18 cellular contexts compared by ENCODE assay signal in the genomic region with DNA sequence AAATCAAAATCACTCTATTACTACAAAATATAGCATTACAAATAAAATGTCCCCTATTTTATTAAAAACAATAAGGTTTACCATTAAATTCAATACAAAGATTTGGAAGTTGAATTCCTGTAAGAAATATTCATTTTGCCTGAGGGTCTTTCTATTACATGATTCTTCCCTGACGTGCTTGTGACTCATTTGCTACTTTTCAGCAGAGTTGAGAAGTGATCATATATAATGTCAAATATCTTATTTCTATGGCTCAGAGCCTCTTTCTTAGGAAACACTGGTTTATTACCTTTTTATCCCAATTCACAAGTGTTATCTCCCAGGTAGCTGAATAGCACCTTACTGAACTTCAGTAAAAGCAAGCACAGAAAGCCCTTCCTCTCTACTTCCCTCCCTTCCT.
DNase-seq lines count a peak whose midpoint lies in the region; ATAC-seq, FAIRE-seq and TF ChIP-seq lines count a peak whose summit lies in the region.
"Had no signal": no experiment of that assay in that cellular context is flagged by ENCODE, and none has a peak within 500 bp of the region (broad histone marks: within the 10 kb centered on the region; RNA-seq: fewer than 3 reads in every experiment).

No MANE protein-coding gene starts in this region.

- peak; percentile 79 for ATAC-seq in RWPE2 (ENCODE audit: low read depth)
- ATAC-seq in GM21515 (IDR thresholded peaks at IDR 0.05; ENCODE audit: unreplicated experiment): no peak
- ATAC-seq: HCT116, K562 had no signal

- H3K4me3 ChIP-seq in RWPE2 (ENCODE audit: severe bottlenecking) (no peak overlapping the region), keratinocyte (ENCODE audit: control insufficient read depth in 2 of 3, extremely low read depth in 1 of 3, insufficient read depth in 2 of 3, low read depth in 1 of 3, low read length in 3 of 3) (no peak overlapping the region)
- H3K4me3 ChIP-seq: BLaER1 treated with 17β-estradiol and CSF1 and Interleukin-3, amounts not matched to agents 10 nM and 100 nM; K562 had no signal

- H3K36me3 ChIP-seq in RWPE2 (ENCODE audit: low read depth) (no peaks in the 10 kb centered on the region), keratinocyte (ENCODE audit: control insufficient read depth in 2 of 2, extremely low read depth in 1 of 2, insufficient read depth in 2 of 2, low read length in 2 of 2) (no peaks in the 10 kb centered on the region)
- H3K36me3 ChIP-seq: BLaER1 treated with 17β-estradiol and CSF1 and Interleukin-3, amounts not matched to agents 10 nM and 100 nM had no signal

- no peak overlapping the region for H2AFZ ChIP-seq in keratinocyte (ENCODE audit: control insufficient read depth, low read length)

- H3K9me3 ChIP-seq in RWPE2 (ENCODE audit: severe bottlenecking) (no peaks in the 10 kb centered on the region), keratinocyte (ENCODE audit: control insufficient read depth, low read depth, low read length) (no peaks in the 10 kb centered on the region)
- H3K9me3 ChIP-seq: BLaER1 treated with 17β-estradiol and CSF1 and Interleukin-3, amounts not matched to agents 10 nM and 100 nM had no signal

- no peaks in the 10 kb centered on the region for H4K20me1 ChIP-seq in keratinocyte (ENCODE audit: control insufficient read depth, extremely low read depth, insufficient read depth, low read length)
- H4K20me1 ChIP-seq: BLaER1 treated with 17β-estradiol and CSF1 and Interleukin-3, amounts not matched to agents 10 nM and 100 nM had no signal

- no peak for FAIRE-seq in HTR-8/SVneo (lab: Jason Lieb, UNC)
- FAIRE-seq in keratinocyte (lab: Jason Lieb, UNC): no peak
- FAIRE-seq: K562 had no signal

- H3K27me3 ChIP-seq in RWPE2 (ENCODE audit: insufficient read depth, poor library complexity, severe bottlenecking) (no peaks in the 10 kb centered on the region), keratinocyte (ENCODE audit: control insufficient read depth, extremely low read depth, insufficient read depth, low read length) (no peaks in the 10 kb centered on the region)
- H3K27me3 ChIP-seq: BLaER1 treated with 17β-estradiol and CSF1 and Interleukin-3, amounts not matched to agents 10 nM and 100 nM had no signal

- TF ChIP-seq CTCF in RWPE2 (IDR thresholded peaks at IDR 0.05; ENCODE audit: poor library complexity, severe bottlenecking) (no peak), keratinocyte (optimal IDR thresholded peaks at IDR 0.05 in 1 of 3, IDR thresholded peaks at IDR 0.05 in 1 of 3, conservative IDR thresholded peaks at IDR 0.05 in 1 of 3; ENCODE audit: extremely low read depth in 1 of 3, insufficient read depth in 2 of 3, low read length in 3 of 3) (no peak)

- H3K27ac ChIP-seq in RWPE2 (ENCODE audit: poor library complexity, severe bottlenecking): no peak overlapping the region
- no peak overlapping the region for H3K27ac ChIP-seq in keratinocyte (ENCODE audit: control insufficient read depth, insufficient read depth, low read length)
- H3K27ac ChIP-seq: BLaER1 treated with 17β-estradiol and CSF1 and Interleukin-3, amounts not matched to agents 10 nM and 100 nM had no signal

- H3K79me2 ChIP-seq in keratinocyte (ENCODE audit: control insufficient read depth, insufficient read depth, low read length): no peaks in the 10 kb centered on the region

- DNase-seq in ELR (ENCODE audit: low read depth) (peak; percentile 89), HTR-8/SVneo (ENCODE audit: insufficient read length, low spot score) (peak; percentile 35), RWPE2 (ENCODE audit: low spot score) (no peak), keratinocyte (ENCODE audit: low read depth, low spot score) (peak; percentile 2), NCI-H1048 (lab: John Stamatoyannopoulos, UW) (no peak)
- DNase-seq: CD8-positive, alpha-beta memory T cell; COR-L47; DMS 273 treated with DMSO at 0.1 percent for 48 hours; DMS79; GF-D8; GOT3; H7; HFFc6; IMR-90 had no signal

- H3K4me2 ChIP-seq in keratinocyte (ENCODE audit: control insufficient read depth, extremely low read depth, insufficient read depth, low read depth, low read length): no peak overlapping the region
- H3K4me2 ChIP-seq: BLaER1 treated with 17β-estradiol and CSF1 and Interleukin-3, amounts not matched to agents 10 nM and 100 nM had no signal

- H3K9ac ChIP-seq in keratinocyte (ENCODE audit: control insufficient read depth, extremely low read depth, insufficient read depth, low read length): no peak overlapping the region
- H3K9ac ChIP-seq: BLaER1 treated with 17β-estradiol and CSF1 and Interleukin-3, amounts not matched to agents 10 nM and 100 nM had no signal

- dilution Hi-C loops in keratinocyte (cut with MboI; ENCODE audit: extremely low pct_ligation_motif_present, low sequenced_read_pairs): no loop called here

- H3K9me1 ChIP-seq in keratinocyte (ENCODE audit: control insufficient read depth, extremely low read depth, insufficient read depth, low read length): no peaks in the 10 kb centered on the region

- H3K4me1 ChIP-seq in RWPE2 (ENCODE audit: insufficient read depth, poor library complexity, severe bottlenecking): peaks cover 5% of the 10 kb centered on the region
- H3K4me1 ChIP-seq in keratinocyte (ENCODE audit: control insufficient read depth, extremely low read depth, insufficient read depth, low read length): peaks cover 7% of the 10 kb centered on the region
- H3K4me1 ChIP-seq: BLaER1 treated with 17β-estradiol and CSF1 and Interleukin-3, amounts not matched to agents 10 nM and 100 nM had no signal

Comparison
In these comparisons a context has a peak if more than half of its experiments do, and no peak if none do; other contexts are left out.
1. DNase-seq: peak in ELR (single experiment), HTR-8/SVneo (single experiment) and keratinocyte (single experiment); none in RWPE2 (single experiment) and NCI-H1048 (single experiment).